7 cellular contexts compared by ENCODE assay signal in the genomic region with DNA sequence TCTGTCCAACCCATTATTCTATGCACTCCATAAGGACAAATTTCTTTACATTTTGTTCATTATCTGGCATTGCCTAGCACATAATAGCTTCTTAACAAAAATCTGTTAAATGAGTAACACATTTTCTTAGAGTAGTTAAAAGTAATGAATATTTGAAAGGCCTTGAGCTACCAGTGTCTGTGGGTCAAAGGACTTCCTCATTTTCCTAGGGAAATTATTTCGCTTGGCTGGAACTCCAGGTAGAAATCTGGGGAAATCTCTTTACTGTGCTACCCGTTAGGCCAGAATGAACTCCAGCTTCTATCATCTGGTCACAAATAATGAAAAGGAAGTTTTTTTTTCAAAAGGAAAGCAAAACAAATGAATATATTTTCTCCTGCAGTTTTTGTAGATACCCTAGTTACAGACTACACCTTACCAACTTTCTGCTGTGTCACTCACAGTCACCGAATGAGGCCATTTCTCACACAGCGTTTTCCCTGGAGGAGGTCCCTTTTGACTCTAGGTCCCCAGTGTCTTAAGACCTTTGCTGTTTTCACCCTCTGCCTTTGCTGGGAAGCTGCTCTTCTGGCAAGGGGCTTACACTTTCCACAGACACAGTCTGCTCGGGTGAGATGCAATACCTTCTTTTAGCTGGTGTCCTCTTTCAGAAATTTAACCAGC. TPM values are rescaled to one million over a fixed set of nuclear protein-coding genes. Genes with fewer than 3 reads are reported as not detected.
DNase-seq lines count a peak whose midpoint lies in the region; ATAC-seq and TF ChIP-seq lines count a peak whose summit lies in the region.

No MANE protein-coding gene starts in this region.

- H3K4me3 Mint-ChIP-seq in naive thymus-derived CD4-positive, alpha-beta T cell = peak overlapping the region; percentile 84 to 98 (median 94)

- H3K27me3 Mint-ChIP-seq in naive thymus-derived CD4-positive, alpha-beta T cell = no peaks in the 10 kb centered on the region

- peak overlapping the region; percentile 68 for H3K4me3 ChIP-seq in naive thymus-derived CD4-positive, alpha-beta T cell (ENCODE audit: low read length)

- POLR2A ChIA-PET in naive thymus-derived CD4-positive, alpha-beta T cell (lab: Charles Lee) = interaction anchor here (0.6 to 1.8 kb wide), 5 partner anchors 9 to 1511 kb away, joined by 3 to 9 read pairs (median 4); partner anchors contain the start of gene SAMD9

- peak overlapping the region; percentile 85 to 97 for H3K27ac Mint-ChIP-seq in activated naive CD4-positive, alpha-beta T cell treated with anti-CD3 and anti-CD28 coated beads, Interleukin-2, amount 50 U/mL, for 72 hours
- peak overlapping the region; percentile 49 to 96 (median 92) for H3K27ac Mint-ChIP-seq in naive thymus-derived CD4-positive, alpha-beta T cell

- H3K36me3 ChIP-seq in naive thymus-derived CD4-positive, alpha-beta T cell (ENCODE audit: control insufficient read depth in 2 of 3, insufficient read depth in 3 of 3, low read length in 3 of 3) = peaks cover 29 to 38% (median 35%) of the 10 kb centered on the region in 3 experiments

- H3K36me3 Mint-ChIP-seq in activated naive CD4-positive, alpha-beta T cell treated with anti-CD3 and anti-CD28 coated beads, Interleukin-2, amount 50 U/mL, for 72 hours = peaks cover 29 to 36% of the 10 kb centered on the region in 2 donors
- H3K36me3 Mint-ChIP-seq in naive thymus-derived CD4-positive, alpha-beta T cell = peaks cover 13 to 34% (median 20%) of the 10 kb centered on the region in 5 donors

- H3K4me1 Mint-ChIP-seq in naive thymus-derived CD4-positive, alpha-beta T cell = peaks cover 29 to 51% (median 36%) of the 10 kb centered on the region in 7 donors

- intact Hi-C loops in naive thymus-derived CD4-positive, alpha-beta T cell (cut with micrococcal nuclease) = loop anchor here (1.0 to 10.0 kb wide), 7 partner anchors 15 to 618 kb away; partner anchors contain the start of genes CDK6 (in 2 of the 2), VPS50 (in 2 of the 2), PEX1 (in 1 of the 2) and RBM48 (in 1 of the 2)

- no peaks in the 10 kb centered on the region for H3K27me3 ChIP-seq in naive thymus-derived CD4-positive, alpha-beta T cell (ENCODE audit: control insufficient read depth in 2 of 2, insufficient read depth in 2 of 2, low read length in 2 of 2)

- TF ChIP-seq POLR2A in GM19099 (IDR thresholded peaks at IDR 0.05; ENCODE audit: extremely low read depth, insufficient read length, low read depth) = peak; percentile 32

- CTCF ChIA-PET in naive thymus-derived CD4-positive, alpha-beta T cell (lab: Charles Lee) = interaction anchor here (0.6 kb wide), 1 partner anchor 83 kb away, joined by 3 read pairs; no protein-coding TSS in a partner anchor

- ATAC-seq in HG03108 (IDR thresholded peaks at IDR 0.05; ENCODE audit: unreplicated experiment) (peak; percentile 31), esophagus mucosa (no peak)
- ATAC-seq in activated naive CD4-positive, alpha-beta T cell treated with anti-CD3 and anti-CD28 coated beads, Interleukin-2, amount 50 U/mL, for 72 hours = peak; percentile 32 to 49
- ATAC-seq in naive thymus-derived CD4-positive, alpha-beta T cell = no peak

- H3K9me3 ChIP-seq in naive thymus-derived CD4-positive, alpha-beta T cell (ENCODE audit: control insufficient read depth in 2 of 3, low read length in 3 of 3) = no peaks in the 10 kb centered on the region

- no peak overlapping the region for H3K27ac ChIP-seq in naive thymus-derived CD4-positive, alpha-beta T cell (ENCODE audit: low read depth, low read length)

- DNase-seq in activated naive CD4-positive, alpha-beta T cell treated with anti-CD3 and anti-CD28 coated beads, Interleukin-2, amount 50 U/mL, for 72 hours (ENCODE audit: low spot score in 2 of 2) = no peak
- DNase-seq in naive thymus-derived CD4-positive, alpha-beta T cell = peak in 1 of 9 donors; percentile 22
- no peak for DNase-seq in activated CD8-positive, alpha-beta memory T cell treated with anti-CD3 and anti-CD28 coated beads for 24 hours
- no peak for DNase-seq in mesenteric fat pad (ENCODE audit: low spot score)

- H3K4me1 ChIP-seq in naive thymus-derived CD4-positive, alpha-beta T cell (ENCODE audit: control insufficient read depth in 2 of 2, insufficient read depth in 2 of 2, low read length in 2 of 2) = peaks cover 13 to 21% of the 10 kb centered on the region in 2 donors

- H3K9me3 Mint-ChIP-seq in activated naive CD4-positive, alpha-beta T cell treated with anti-CD3 and anti-CD28 coated beads, Interleukin-2, amount 50 U/mL, for 72 hours = peaks cover 7% of the 10 kb centered on the region in 2 donors
- peaks cover 0 to 8% (median 0%) of the 10 kb centered on the region in 11 donors for H3K9me3 Mint-ChIP-seq in naive thymus-derived CD4-positive, alpha-beta T cell

RNA-seq across cellular contexts. Expression of gene SAMD9L, which starts 1.6 kb away (rescaled TPM):
- total RNA-seq in activated naive CD4-positive, alpha-beta T cell treated with anti-CD3 and anti-CD28 coated beads, Interleukin-2, amount 50 U/mL, for 72 hours = 10 to 100 TPM in 1 of 2 donors, 1 to 10 TPM in 1; 9.3 to 35.2 TPM
- 100 to 1,000 TPM in 1 of 5 experiments, 10 to 100 TPM in 4; 16.9 to 160 (median 27.5) TPM for total RNA-seq in naive thymus-derived CD4-positive, alpha-beta T cell
- 10 to 100 TPM; 28.2 to 34.4 TPM for polyA plus RNA-seq in naive thymus-derived CD4-positive, alpha-beta T cell
- total RNA-seq in esophagus mucosa = 4.6 TPM
- 12.4 TPM for total RNA-seq in mesenteric fat pad

RNA-seq across cellular contexts. Expression of gene SAMD9, which starts 28.8 kb away (rescaled TPM):
- 10 to 100 TPM in 1 of 2 donors, 1 to 10 TPM in 1; 6.8 to 16.3 TPM for total RNA-seq in activated naive CD4-positive, alpha-beta T cell treated with anti-CD3 and anti-CD28 coated beads, Interleukin-2, amount 50 U/mL, for 72 hours
- total RNA-seq in naive thymus-derived CD4-positive, alpha-beta T cell = 10 to 100 TPM; 20.9 to 61.6 (median 47.8) TPM
- polyA plus RNA-seq in naive thymus-derived CD4-positive, alpha-beta T cell = 10 to 100 TPM; 25.3 to 27.4 TPM
- total RNA-seq in esophagus mucosa (50.9 TPM), mesenteric fat pad (7.7 TPM)

Comparison
In these comparisons a context has a peak if more than half of its experiments do, and no peak if none do; other contexts are left out.
1. ATAC-seq: peak in HG03108 (single experiment) and activated naive CD4-positive, alpha-beta T cell treated with anti-CD3 and anti-CD28 coated beads, Interleukin-2, amount 50 U/mL, for 72 hours (2 of 2); none in naive thymus-derived CD4-positive, alpha-beta T cell (single experiment) and esophagus mucosa (single experiment).